ENCODE assay signal across 11 cellular contexts in the genomic region with DNA sequence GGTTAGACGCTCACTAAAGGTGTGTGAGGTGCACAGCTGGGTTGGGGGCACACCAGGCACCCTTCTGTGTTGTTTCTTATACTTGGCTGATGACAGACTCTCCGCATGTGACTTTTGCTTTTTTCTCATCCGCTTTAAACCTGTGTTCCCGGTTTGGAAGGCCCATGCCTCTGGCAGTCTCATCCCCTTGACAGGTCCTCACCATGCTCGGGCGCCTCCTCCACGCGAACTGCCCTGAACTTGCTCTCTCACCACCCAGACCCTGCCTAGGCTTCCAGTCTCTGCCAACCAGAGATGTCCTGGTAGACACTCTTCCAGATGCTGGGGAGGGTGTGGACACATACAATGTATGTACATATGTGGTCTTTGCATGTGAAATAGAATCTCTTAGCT.
DNase-seq lines count a peak whose midpoint lies in the region; ATAC-seq, FAIRE-seq and TF ChIP-seq lines count a peak whose summit lies in the region.
"Had no signal": no experiment of that assay in that cellular context is flagged by ENCODE, and none has a peak within 500 bp of the region (broad histone marks: within the 10 kb centered on the region; RNA-seq: fewer than 3 reads in every experiment).

No MANE protein-coding gene starts in this region.

- peaks cover 87% of the 10 kb centered on the region for H3K4me1 Mint-ChIP-seq in activated CD4-positive, alpha-beta memory T cell treated with anti-CD3 and anti-CD28 coated beads, Interleukin-2, amount 10 ng/mL, durations not matched to agents 7 days and 5 days

- TF ChIP-seq EP300 in HepG2 (IDR thresholded peaks at IDR 0.05; ENCODE audit: low read depth in 2 of 2, low read length in 2 of 2): no peak
- no peak for TF ChIP-seq EP300 in HepG2 (CRISPR knock-in tag; IDR thresholded peaks at IDR 0.05; ENCODE audit: borderline replicate concordance)

- H3K4me2 ChIP-seq in smooth muscle cell (no peak overlapping the region), HepG2 (ENCODE audit: low read depth, low read length) (no peak overlapping the region)

- H3K27ac ChIP-seq in cardiac muscle cell (peak overlapping the region; percentile 85), left ventricle myocardium inferior (replicated peaks) (no peak overlapping the region), left lung (peak overlapping the region; percentile 74 to 83), smooth muscle cell (ENCODE audit: low read depth) (no peak overlapping the region), HepG2 (ENCODE audit: extremely low read length, insufficient read depth, low read length) (no peak overlapping the region)

- no peak overlapping the region for H2AFZ ChIP-seq in smooth muscle cell (ENCODE audit: low read depth)
- H2AFZ ChIP-seq in HepG2 (ENCODE audit: low read length): no peak overlapping the region

- WGBS in smooth muscle cell (ENCODE audit: low lambda C conversion rate): 88% methylated on average over 8 of the region's 8 CpGs
- 98% methylated on average over 8 of the region's 8 CpGs for WGBS in HepG2 (ENCODE audit: low lambda C conversion rate)

- H3K27ac Mint-ChIP-seq in activated CD4-positive, alpha-beta memory T cell treated with anti-CD3 and anti-CD28 coated beads, Interleukin-2, amount 10 ng/mL, durations not matched to agents 7 days and 5 days: peak overlapping the region; percentile 86

- TF ChIP-seq POLR2A in HepG2 (IDR thresholded peaks at IDR 0.05; ENCODE audit: insufficient read depth in 1 of 2, low read depth in 2 of 2, low read length in 2 of 2): no peak

- H3K9ac ChIP-seq in smooth muscle cell (ENCODE audit: low read depth): no peak overlapping the region
- no peak overlapping the region for H3K9ac ChIP-seq in HepG2 (ENCODE audit: insufficient read depth, low read depth, low read length)
- H3K9ac ChIP-seq: BLaER1 treated with 17β-estradiol and CSF1 and Interleukin-3, amounts not matched to agents 10 nM and 100 nM had no signal

- H3K9me3 Mint-ChIP-seq in activated CD4-positive, alpha-beta memory T cell treated with anti-CD3 and anti-CD28 coated beads, Interleukin-2, amount 10 ng/mL, durations not matched to agents 7 days and 5 days: no peaks in the 10 kb centered on the region

- H3K27me3 ChIP-seq in cardiac muscle cell (no peaks in the 10 kb centered on the region), left ventricle myocardium inferior (ENCODE audit: low read depth) (no peaks in the 10 kb centered on the region), left lung (no peaks in the 10 kb centered on the region), smooth muscle cell (ENCODE audit: low read depth) (no peaks in the 10 kb centered on the region), HepG2 (ENCODE audit: control insufficient read depth in 1 of 2, insufficient read depth in 2 of 2, low read length in 2 of 2) (no peaks in the 10 kb centered on the region)
- H3K27me3 ChIP-seq: BLaER1 treated with 17β-estradiol and CSF1 and Interleukin-3, amounts not matched to agents 10 nM and 100 nM had no signal

- ATAC-seq in left lung (no peak), HepG2 (no peak)

- peak overlapping the region; percentile 5 for H3K4me3 Mint-ChIP-seq in activated CD4-positive, alpha-beta memory T cell treated with anti-CD3 and anti-CD28 coated beads, Interleukin-2, amount 10 ng/mL, durations not matched to agents 7 days and 5 days

- H4K20me1 ChIP-seq in smooth muscle cell (ENCODE audit: low read depth) (peaks cover 83% of the 10 kb centered on the region), HepG2 (ENCODE audit: insufficient read depth, low read length) (peaks cover 10% of the 10 kb centered on the region; the same call in 1 of the 2 replicates)

- in situ Hi-C loops in HepG2 (cut with HindIII; ENCODE audit: extremely low pct_ligation_motif_present, low pct_unique_long_range_greater_than_20kb): no loop called here

- peaks cover 5% of the 10 kb centered on the region for H3F3A ChIP-seq in smooth muscle cell (ENCODE audit: low read depth)

- H3K4me3 ChIP-seq in cardiac muscle cell (no peak overlapping the region), left ventricle myocardium inferior (no peak overlapping the region), left lung (no peak overlapping the region), smooth muscle cell (no peak overlapping the region), HepG2 (replicated peaks in 1 of 3; ENCODE audit: insufficient read depth in 1 of 3, low read depth in 2 of 3, low read length in 3 of 3) (no peak overlapping the region)
- H3K4me3 ChIP-seq: BLaER1 treated with 17β-estradiol and CSF1 and Interleukin-3, amounts not matched to agents 10 nM and 100 nM had no signal

- H3K4me1 ChIP-seq in cardiac muscle cell (ENCODE audit: low read depth) (peaks cover 58% of the 10 kb centered on the region), left ventricle myocardium inferior (peaks cover 73% of the 10 kb centered on the region), left lung (peaks cover 55 to 73% of the 10 kb centered on the region in 2 donors), smooth muscle cell (ENCODE audit: low read depth) (no peaks in the 10 kb centered on the region), HepG2 (ENCODE audit: insufficient read depth, low read length) (peaks cover 34% of the 10 kb centered on the region)

- H3K36me3 ChIP-seq in cardiac muscle cell (no peaks in the 10 kb centered on the region), left ventricle myocardium inferior (no peaks in the 10 kb centered on the region), left lung (no peaks in the 10 kb centered on the region), smooth muscle cell (ENCODE audit: low read depth) (no peaks in the 10 kb centered on the region), HepG2 (replicated peaks in 1 of 2; ENCODE audit: control insufficient read depth in 1 of 2, insufficient read depth in 2 of 2, low read length in 2 of 2) (peaks cover 0 to 4% of the 10 kb centered on the region in 2 experiments; a peak in 1 of 5 replicates)

- no TSS peak for BruUV-seq in HepG2 (replicated peaks; lab: Mats Ljungman, UMichigan)

- no peak for DNase-seq in cardiac muscle cell (ENCODE audit: low read depth in 1 of 2, low spot score in 1 of 2)
- no peak for DNase-seq in left ventricle myocardium inferior
- no peak for DNase-seq in activated CD4-positive, alpha-beta memory T cell treated with anti-CD3 and anti-CD28 coated beads, Interleukin-2, amount 10 ng/mL, durations not matched to agents 7 days and 5 days
- DNase-seq in left lung: no peak
- no peak for DNase-seq in HPDE6-E6E7 (ENCODE audit: extremely low spot score)
- DNase-seq in smooth muscle cell (lab: John Stamatoyannopoulos, UW; ENCODE audit: unreplicated experiment): no peak
- DNase-seq in midbrain (lab: John Stamatoyannopoulos, UW): no peak
- no peak for DNase-seq in HepG2 (ENCODE audit: low spot score)
- DNase-seq: NCI-H510A treated with DMSO at 0.1 percent for 48 hours; stimulated activated naive CD4-positive, alpha-beta T cell treated with Interleukin-2 at 50 U/mL for 16 hours had no signal

- no peak for TF ChIP-seq CTCF in cardiac muscle cell (IDR thresholded peaks at IDR 0.05; ENCODE audit: low read depth, low read length)
- no peak for TF ChIP-seq CTCF in left ventricle myocardium inferior (IDR thresholded peaks at IDR 0.05; ENCODE audit: borderline replicate concordance)
- no peak for TF ChIP-seq CTCF in left lung (IDR thresholded peaks at IDR 0.05)
- no peak for TF ChIP-seq CTCF in smooth muscle cell (IDR thresholded peaks at IDR 0.05; ENCODE audit: borderline replicate concordance, insufficient read depth, poor library complexity, severe bottlenecking)
- TF ChIP-seq CTCF in HepG2 (CRISPR knock-in tag; IDR thresholded peaks at IDR 0.05): no peak

- peaks cover 9% of the 10 kb centered on the region for H3K36me3 Mint-ChIP-seq in activated CD4-positive, alpha-beta memory T cell treated with anti-CD3 and anti-CD28 coated beads, Interleukin-2, amount 10 ng/mL, durations not matched to agents 7 days and 5 days (ENCODE audit: low read depth)

- CTCF ChIA-PET in activated CD4-positive, alpha-beta memory T cell treated with anti-CD3 and anti-CD28 coated beads, Interleukin-2, amount 10 ng/mL, durations not matched to agents 7 days and 5 days (lab: Charles Lee): interaction anchor here (22.2 kb wide), 1 partner anchor 23 kb away, joined by 365 read pairs; no protein-coding TSS in a partner anchor
- CTCF ChIA-PET in HepG2 (lab: Yijun Ruan, JAX; ENCODE audit: low intra/inter-chr PET ratio, low total read pairs): no interaction called here

- no peak for TF ChIP-seq RAD21 in HepG2 (CRISPR knock-in tag; IDR thresholded peaks at IDR 0.05)

- FAIRE-seq in HepG2 (lab: Jason Lieb, UNC): no peak

- no peaks in the 10 kb centered on the region for H3K9me3 ChIP-seq in cardiac muscle cell (ENCODE audit: low read depth)
- no peaks in the 10 kb centered on the region for H3K9me3 ChIP-seq in left ventricle myocardium inferior (replicated peaks)
- no peaks in the 10 kb centered on the region for H3K9me3 ChIP-seq in left lung
- no peaks in the 10 kb centered on the region for H3K9me3 ChIP-seq in smooth muscle cell (replicated peaks; ENCODE audit: low read depth)
- H3K9me3 ChIP-seq in HepG2 (ENCODE audit: low read length): no peaks in the 10 kb centered on the region
- H3K9me3 ChIP-seq: BLaER1 treated with 17β-estradiol and CSF1 and Interleukin-3, amounts not matched to agents 10 nM and 100 nM had no signal

- H3K79me2 ChIP-seq in smooth muscle cell (ENCODE audit: low read depth) (peaks cover 93% of the 10 kb centered on the region), HepG2 (ENCODE audit: insufficient read depth, low read length) (peaks cover 31% of the 10 kb centered on the region)

- intact Hi-C loops in left ventricle myocardium inferior (cut with micrococcal nuclease) (no loop called here), left lung (cut with DNase I) (no loop called here), HepG2 (cut with micrococcal nuclease; ENCODE audit: unreplicated experiment) (no loop called here)

- H3K27me3 Mint-ChIP-seq in activated CD4-positive, alpha-beta memory T cell treated with anti-CD3 and anti-CD28 coated beads, Interleukin-2, amount 10 ng/mL, durations not matched to agents 7 days and 5 days: no peaks in the 10 kb centered on the region

- POLR2A ChIA-PET in activated CD4-positive, alpha-beta memory T cell treated with anti-CD3 and anti-CD28 coated beads, Interleukin-2, amount 10 ng/mL, durations not matched to agents 7 days and 5 days (lab: Charles Lee): interaction anchor here (1.4 to 10.1 kb wide), 4 partner anchors 12 to 418 kb away, joined by 4 to 279 read pairs (median 16); a partner anchor contains a TSS
- POLR2A ChIA-PET in HepG2 (lab: Yijun Ruan, JAX): no interaction called here

TF ChIP-seq in HepG2, 621 proteins besides CTCF, POLR2A, EP300 and RAD21 (continues in another document):
- TF ChIP-seq EED (CRISPR knock-in tag; IDR thresholded peaks at IDR 0.05): no peak
- TF ChIP-seq SRSF9 (IDR thresholded peaks at IDR 0.05; ENCODE audit: borderline replicate concordance, insufficient read depth, low read depth, low read length, poor library complexity, severe bottlenecking): no peak
- TF ChIP-seq REXO4 (CRISPR knock-in tag; IDR thresholded peaks at IDR 0.05; ENCODE audit: borderline replicate concordance): no peak
- TF ChIP-seq ZNF547 (CRISPR knock-in tag; IDR thresholded peaks at IDR 0.05): no peak
- TF ChIP-seq CHD2 (IDR thresholded peaks at IDR 0.05; ENCODE audit: low read depth, low read length): no peak
- no peak for TF ChIP-seq ZNF557 (CRISPR knock-in tag; IDR thresholded peaks at IDR 0.05)
- TF ChIP-seq ZNF879 (CRISPR knock-in tag; IDR thresholded peaks at IDR 0.05): no peak

Comparison
In these comparisons a context has a peak if more than half of its experiments do, and no peak if none do; other contexts are left out.
1. H3K27ac ChIP-seq: peak in cardiac muscle cell (single experiment) and left lung (2 of 2); none in left ventricle myocardium inferior (single experiment), smooth muscle cell (single experiment) and HepG2 (single experiment).